In the genomic region with DNA sequence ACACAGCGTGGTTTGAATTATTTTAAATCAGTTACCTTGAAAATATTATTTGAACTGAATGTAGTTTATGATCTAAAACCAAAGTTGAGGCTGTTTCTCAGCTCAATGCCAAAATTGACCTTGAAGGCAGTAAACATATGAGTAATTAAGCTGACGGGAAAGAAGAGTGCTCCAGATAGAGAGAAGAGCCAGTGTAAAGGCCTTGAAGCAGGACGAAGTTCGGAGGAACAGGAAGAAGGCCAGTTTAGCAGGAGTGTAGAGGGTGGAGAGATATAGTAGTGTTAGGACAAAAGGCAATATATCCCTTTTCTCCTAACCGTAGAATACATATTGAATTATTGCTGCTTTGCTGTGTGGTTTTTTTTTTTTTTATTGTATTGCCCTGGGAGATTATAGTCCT, we compare ENCODE assay signal across 1 cellular context.
TF ChIP-seq lines count a peak whose summit lies in the region.

No MANE protein-coding gene starts in this region.

TF ChIP-seq in K562, 482 proteins besides CTCF, POLR2A, EP300 and RAD21 (continued from another document):
- TF ChIP-seq, protein P1, sequence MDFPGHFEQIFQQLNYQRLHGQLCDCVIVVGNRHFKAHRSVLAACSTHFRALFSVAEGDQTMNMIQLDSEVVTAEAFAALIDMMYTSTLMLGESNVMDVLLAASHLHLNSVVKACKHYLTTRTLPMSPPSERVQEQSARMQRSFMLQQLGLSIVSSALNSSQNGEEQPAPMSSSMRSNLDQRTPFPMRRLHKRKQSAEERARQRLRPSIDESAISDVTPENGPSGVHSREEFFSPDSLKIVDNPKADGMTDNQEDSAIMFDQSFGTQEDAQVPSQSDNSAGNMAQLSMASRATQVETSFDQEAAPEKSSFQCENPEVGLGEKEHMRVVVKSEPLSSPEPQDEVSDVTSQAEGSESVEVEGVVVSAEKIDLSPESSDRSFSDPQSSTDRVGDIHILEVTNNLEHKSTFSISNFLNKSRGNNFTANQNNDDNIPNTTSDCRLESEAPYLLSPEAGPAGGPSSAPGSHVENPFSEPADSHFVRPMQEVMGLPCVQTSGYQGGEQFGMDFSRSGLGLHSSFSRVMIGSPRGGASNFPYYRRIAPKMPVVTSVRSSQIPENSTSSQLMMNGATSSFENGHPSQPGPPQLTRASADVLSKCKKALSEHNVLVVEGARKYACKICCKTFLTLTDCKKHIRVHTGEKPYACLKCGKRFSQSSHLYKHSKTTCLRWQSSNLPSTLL (IDR thresholded peaks at IDR 0.05), result no peak
TF ChIP-seq in K562: peak in this region for 0.
